In the genomic region with DNA sequence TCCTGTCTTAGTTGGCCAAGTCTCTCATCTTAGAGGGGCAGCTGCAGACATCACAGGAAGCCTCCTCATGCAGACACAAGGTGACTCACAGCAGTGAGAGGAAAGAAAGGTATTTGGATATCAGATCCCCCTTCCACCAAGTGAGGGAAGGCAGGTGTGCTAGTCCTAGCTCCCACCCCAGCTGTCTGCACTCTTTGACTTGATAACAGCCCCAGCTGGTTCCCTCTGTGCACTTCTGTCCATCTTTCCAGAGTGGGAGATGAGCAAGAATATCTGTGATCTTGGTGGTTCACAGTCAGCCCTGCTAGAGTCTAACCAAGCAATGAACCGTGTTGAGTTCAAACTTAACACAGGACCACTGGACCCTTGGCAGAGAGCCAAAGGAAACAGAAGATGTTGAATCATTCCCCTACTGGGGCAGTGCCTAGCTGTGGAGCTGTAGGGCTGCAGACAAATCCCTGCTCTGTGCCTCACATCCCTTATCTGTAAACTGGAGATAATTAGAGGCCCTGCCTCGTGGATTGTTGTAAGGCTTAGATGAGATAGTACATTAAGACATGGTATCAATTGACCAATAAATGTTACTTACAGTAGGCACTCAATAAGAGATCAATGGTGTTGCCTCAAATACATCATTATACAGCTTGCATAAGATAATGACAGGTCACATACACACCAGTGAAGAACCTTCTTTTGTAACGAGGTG, we compare ENCODE assay signal across 11 cellular contexts. TPM values are rescaled to one million over a fixed set of nuclear protein-coding genes. Genes with fewer than 3 reads are reported as not detected.
A peak's percentile ranks its signal among the peaks of the same experiment; 100 is the strongest.
DNase-seq lines count a peak whose midpoint lies in the region; ATAC-seq, FAIRE-seq and TF ChIP-seq lines count a peak whose summit lies in the region.
"Had no signal": no experiment of that assay in that cellular context is flagged by ENCODE, and none has a peak within 500 bp of the region (broad histone marks: within the 10 kb centered on the region; RNA-seq: fewer than 3 reads in every experiment).

No MANE protein-coding gene starts in this region.

- H3K27ac Mint-ChIP-seq in endodermal cell = no peak overlapping the region
- no peak overlapping the region for H3K27ac Mint-ChIP-seq in CD4-positive, alpha-beta T cell
- H3K27ac Mint-ChIP-seq: GM23338 had no signal

- no peak overlapping the region for H4K8ac ChIP-seq in IMR-90 (ENCODE audit: low read depth in 2 of 2, low read length in 2 of 2)

- peaks cover 4% of the 10 kb centered on the region; the same call in 1 of the 2 replicates for H3K4me1 ChIP-seq in IMR-90 (ENCODE audit: control insufficient read depth, insufficient read depth, low read length)
- peaks cover 26% of the 10 kb centered on the region for H3K4me1 ChIP-seq in skeletal muscle satellite cell (ENCODE audit: control insufficient read depth, insufficient read depth, low read length)
- H3K4me1 ChIP-seq in endodermal cell (ENCODE audit: control insufficient read depth, insufficient read depth, low read length) = peaks cover 25% of the 10 kb centered on the region

- peak; percentile 73 for ATAC-seq in IMR-90 (ENCODE audit: low read depth)
- no peak for ATAC-seq in CD4-positive, alpha-beta T cell (ENCODE audit: poor library complexity)
- ATAC-seq: GM23338 had no signal

- peaks cover 8% of the 10 kb centered on the region; the same call in 1 of the 2 replicates for H3K9me1 ChIP-seq in IMR-90 (ENCODE audit: insufficient read depth, low read length)

- no peak overlapping the region for H3K23ac ChIP-seq in IMR-90 (ENCODE audit: low read depth, low read length)

- no peak for TF ChIP-seq POLR2A in IMR-90 (IDR thresholded peaks at IDR 0.05; ENCODE audit: low read depth, low read length)
- no peak for TF ChIP-seq POLR2A in GM12892 (IDR thresholded peaks at IDR 0.05; ENCODE audit: low read depth, low read length)

- H3K4me1 Mint-ChIP-seq in endodermal cell = peaks cover 45% of the 10 kb centered on the region
- no peaks in the 10 kb centered on the region for H3K4me1 Mint-ChIP-seq in CD4-positive, alpha-beta T cell (ENCODE audit: low read depth)

- no peak overlapping the region for H2AK9ac ChIP-seq in IMR-90 (replicated peaks; ENCODE audit: low read depth, low read length, poor library complexity)

- CTCF ChIA-PET in IMR-90 (lab: Yijun Ruan, JAX) = interaction anchor here (0.8 kb wide), 1 partner anchor 12 kb away, joined by 3 read pairs; no protein-coding TSS in a partner anchor
- CTCF ChIA-PET in CD4-positive, alpha-beta T cell (lab: Charles Lee) = no interaction called here

- H3K36me3 Mint-ChIP-seq in endodermal cell (ENCODE audit: low read depth) = no peaks in the 10 kb centered on the region
- no peaks in the 10 kb centered on the region for H3K36me3 Mint-ChIP-seq in CD4-positive, alpha-beta T cell (ENCODE audit: low read depth)

- FAIRE-seq in GM12892 (lab: Jason Lieb, UNC) = no peak

- H3K9me3 Mint-ChIP-seq in endodermal cell = peaks cover 7% of the 10 kb centered on the region
- H3K9me3 Mint-ChIP-seq in CD4-positive, alpha-beta T cell = no peaks in the 10 kb centered on the region
- H3K9me3 Mint-ChIP-seq: GM23338 had no signal

- no peak overlapping the region for H2BK20ac ChIP-seq in IMR-90 (ENCODE audit: low read depth, low read length)

- no peak for TF ChIP-seq RAD21 in IMR-90 (IDR thresholded peaks at IDR 0.05; ENCODE audit: low read length)

- no peak overlapping the region for H2BK15ac ChIP-seq in IMR-90 (ENCODE audit: low read depth, low read length)

- H3K27me3 ChIP-seq in IMR-90 (ENCODE audit: control insufficient read depth, insufficient read depth, low read length) (no peaks in the 10 kb centered on the region), skeletal muscle satellite cell (ENCODE audit: control insufficient read depth, insufficient read depth, low read length) (no peaks in the 10 kb centered on the region), endodermal cell (ENCODE audit: control insufficient read depth, insufficient read depth, low read length, poor library complexity, severe bottlenecking) (no peaks in the 10 kb centered on the region)
- H3K27me3 ChIP-seq in CD4-positive, alpha-beta T cell (ENCODE audit: control insufficient read depth, insufficient read depth, low read length) = no peaks in the 10 kb centered on the region
- H3K27me3 ChIP-seq: heart left ventricle had no signal

- H3K4me3 ChIP-seq in IMR-90 (ENCODE audit: insufficient read depth, low read depth, low read length) (no peak overlapping the region), skeletal muscle satellite cell (ENCODE audit: low read length) (no peak overlapping the region), endodermal cell (ENCODE audit: low read length) (no peak overlapping the region)
- H3K4me3 ChIP-seq: GM23338, heart left ventricle had no signal

- dilution Hi-C loops in IMR-90 (cut with HindIII; ENCODE audit: low sequenced_read_pairs, unreplicated experiment) = no loop called here

- H3K9me3 ChIP-seq in IMR-90 (ENCODE audit: control insufficient read depth, insufficient read depth, low read length) (0 out of 2 replicates have a peak, but pooled peaks cover 2% of the 10 kb centered on the region), skeletal muscle satellite cell (replicated peaks; ENCODE audit: low read length) (no peaks in the 10 kb centered on the region), endodermal cell (ENCODE audit: control insufficient read depth, low read length) (peaks cover 12% of the 10 kb centered on the region)
- H3K9me3 ChIP-seq in CD4-positive, alpha-beta T cell (ENCODE audit: control insufficient read depth, low read length) = no peaks in the 10 kb centered on the region

- H3K79me1 ChIP-seq in IMR-90 (ENCODE audit: low read depth in 1 of 2, low read length in 2 of 2) = no peaks in the 10 kb centered on the region

- no peaks in the 10 kb centered on the region for H3K36me3 ChIP-seq in IMR-90 (ENCODE audit: control insufficient read depth, insufficient read depth, low read length)
- H3K36me3 ChIP-seq in skeletal muscle satellite cell (ENCODE audit: insufficient read depth, low read length) = no peaks in the 10 kb centered on the region
- H3K36me3 ChIP-seq in endodermal cell (ENCODE audit: control insufficient read depth, insufficient read depth, low read length) = no peaks in the 10 kb centered on the region
- H3K36me3 ChIP-seq: heart left ventricle had no signal

- BruUV-seq in IMR-90 (replicated peaks; lab: Mats Ljungman, UMichigan) = no TSS peak

- intact Hi-C loops in IMR-90 (cut with micrococcal nuclease) = loop anchor here (1.0 kb wide), 1 partner anchor 17 kb away; no protein-coding TSS in a partner anchor
- intact Hi-C loops in CD4-positive, alpha-beta T cell (cut with DNase I, micrococcal nuclease) = no loop called here

- DNase-seq in NCI-H345 (lab: John Stamatoyannopoulos, UW) (peak; percentile 23), NCI-H345 treated with DMSO at 0.1 percent for 48 hours (lab: John Stamatoyannopoulos, UW; ENCODE audit: unreplicated experiment) (no peak), IMR-90 (peak; percentile 89), dedifferentiated amniotic fluid mesenchymal stem cell (ENCODE audit: extremely low spot score) (peak; percentile 25), endodermal cell (no peak), GM12892 (ENCODE audit: insufficient read length) (no peak)
- DNase-seq in CD4-positive, alpha-beta T cell = no peak

- H2BK120ac ChIP-seq in IMR-90 (ENCODE audit: low read depth, low read length) = no peak overlapping the region

- H2AK5ac ChIP-seq in IMR-90 (ENCODE audit: low read depth, low read length) = no peak overlapping the region

- no peak overlapping the region for H4K91ac ChIP-seq in IMR-90 (ENCODE audit: insufficient read depth, low read depth, low read length)

- POLR2A ChIA-PET in IMR-90 (lab: Charles Lee; ENCODE audit: unreplicated experiment) = no interaction called here
- POLR2A ChIA-PET in CD4-positive, alpha-beta T cell (lab: Charles Lee) = no interaction called here

- no peak overlapping the region for H2AFZ ChIP-seq in IMR-90 (replicated peaks; ENCODE audit: low read length, poor library complexity)
- H2AFZ ChIP-seq: GM23338 had no signal

- in situ Hi-C loops in IMR-90 (cut with MboI; ENCODE audit: low sequenced_read_pairs) = no loop called here

- H3K27ac ChIP-seq in IMR-90 (ENCODE audit: insufficient read depth, low read length) = no peak overlapping the region
- no peak overlapping the region for H3K27ac ChIP-seq in endodermal cell (ENCODE audit: low read depth, low read length)
- H3K27ac ChIP-seq in CD4-positive, alpha-beta T cell (ENCODE audit: low read depth, low read length) = no peak overlapping the region
- H3K27ac ChIP-seq: VCaP had no signal

- H3K4me3 Mint-ChIP-seq in endodermal cell = no peak overlapping the region
- no peak overlapping the region for H3K4me3 Mint-ChIP-seq in CD4-positive, alpha-beta T cell
- H3K4me3 Mint-ChIP-seq: GM23338 had no signal

- no peak overlapping the region for H4K5ac ChIP-seq in IMR-90 (ENCODE audit: low read depth, low read length)

- no peaks in the 10 kb centered on the region for H3K27me3 Mint-ChIP-seq in endodermal cell (ENCODE audit: insufficient read depth)
- H3K27me3 Mint-ChIP-seq in CD4-positive, alpha-beta T cell = no peaks in the 10 kb centered on the region

- 0% methylated on average over 1 of the region's 3 CpGs; no CpG with 5 or more reads in 1 of the 2 experiments for WGBS in IMR-90 (ENCODE audit: extremely low coverage in 2 of 2, insufficient read length in 1 of 2), 2 experiments
- WGBS in endodermal cell (ENCODE audit: insufficient coverage in 1 of 2, insufficient read length in 1 of 2), 2 experiments = 65 to 100% methylated on average over 1 to 2 of the region's 3 CpGs

- no peak overlapping the region for H3K14ac ChIP-seq in IMR-90 (replicated peaks; ENCODE audit: low read depth, low read length)

- H3K18ac ChIP-seq in IMR-90 (ENCODE audit: low read depth, low read length) = no peak overlapping the region

- no peak overlapping the region for H3K4ac ChIP-seq in IMR-90 (ENCODE audit: low read depth, low read length)

- H3K56ac ChIP-seq in IMR-90 (ENCODE audit: extremely low read depth, insufficient read depth, low read length) = no peak overlapping the region

- TF ChIP-seq CTCF in IMR-90 (conservative IDR thresholded peaks at IDR 0.05; ENCODE audit: low read depth, low read length) = no peak
- no peak for TF ChIP-seq CTCF in endodermal cell (conservative IDR thresholded peaks at IDR 0.05)
- TF ChIP-seq CTCF in CD4-positive, alpha-beta T cell (IDR thresholded peaks at IDR 0.05) = no peak

- H4K20me1 ChIP-seq in IMR-90 (ENCODE audit: insufficient read depth, low read length) = no peaks in the 10 kb centered on the region

- peak overlapping the region; percentile 20 for H2BK5ac ChIP-seq in IMR-90 (ENCODE audit: low read depth, low read length, poor library complexity, severe bottlenecking)

- H3K4me2 ChIP-seq in IMR-90 (ENCODE audit: low read depth, low read length) (no peak overlapping the region), skeletal muscle satellite cell (ENCODE audit: low read length) (peak overlapping the region; percentile 35)
- H3K4me2 ChIP-seq: GM23338 had no signal

- H3K9ac ChIP-seq in IMR-90 (ENCODE audit: low read depth, low read length) (no peak overlapping the region), skeletal muscle satellite cell (ENCODE audit: low read depth, low read length) (no peak overlapping the region), endodermal cell (ENCODE audit: extremely low read depth, low read length, poor library complexity, severe bottlenecking) (no peak overlapping the region)

RNA-seq across cellular contexts. Expression of a gene that starts 39.1 kb away (rescaled TPM):
- total RNA-seq in IMR-90 (2012; rRNA removed) = 1.1 and 1.3 TPM in 2 replicates
- polyA plus RNA-seq in IMR-90 (2012; rRNA removed) = 1.3 and 1.7 TPM in 2 replicates
- 0.49 and 0.74 TPM in 2 replicates for polyA plus RNA-seq in IMR-90 (2012; cell fraction: cytosol; rRNA removed)
- polyA plus RNA-seq in IMR-90 (2012; cell fraction: nucleus; rRNA removed; ENCODE audit: low replicate concordance) = 4.1 and 4.6 TPM in 2 replicates
- total RNA-seq in skeletal muscle satellite cell (2012; rRNA removed) = under 0.01 TPM in 2 replicates
- total RNA-seq in endodermal cell = 1 to 10 TPM; 2.6 to 3.2 TPM
- 1.4 TPM for polyA plus RNA-seq in endodermal cell (2013, experiment 1 of 2)
- polyA plus RNA-seq in endodermal cell (2013, experiment 2 of 2) = 1.9 TPM
- polyA plus RNA-seq in GM12892 (2012; ENCODE audit: missing spikeins) = not detected
- total RNA-seq in CD4-positive, alpha-beta T cell = under 1 TPM; 0.11 to 0.42 TPM

Comparison
In these comparisons a context has a peak if more than half of its experiments do, and no peak if none do; other contexts are left out.
1. DNase-seq: peak in NCI-H345 (single experiment), IMR-90 (single experiment) and dedifferentiated amniotic fluid mesenchymal stem cell (single experiment); none in NCI-H345 treated with DMSO at 0.1 percent for 48 hours (single experiment), endodermal cell (single experiment), GM12892 (single experiment) and CD4-positive, alpha-beta T cell (0 of 10).